Comparison of ENCODE assay signal across 8 cellular contexts in the genomic region with DNA sequence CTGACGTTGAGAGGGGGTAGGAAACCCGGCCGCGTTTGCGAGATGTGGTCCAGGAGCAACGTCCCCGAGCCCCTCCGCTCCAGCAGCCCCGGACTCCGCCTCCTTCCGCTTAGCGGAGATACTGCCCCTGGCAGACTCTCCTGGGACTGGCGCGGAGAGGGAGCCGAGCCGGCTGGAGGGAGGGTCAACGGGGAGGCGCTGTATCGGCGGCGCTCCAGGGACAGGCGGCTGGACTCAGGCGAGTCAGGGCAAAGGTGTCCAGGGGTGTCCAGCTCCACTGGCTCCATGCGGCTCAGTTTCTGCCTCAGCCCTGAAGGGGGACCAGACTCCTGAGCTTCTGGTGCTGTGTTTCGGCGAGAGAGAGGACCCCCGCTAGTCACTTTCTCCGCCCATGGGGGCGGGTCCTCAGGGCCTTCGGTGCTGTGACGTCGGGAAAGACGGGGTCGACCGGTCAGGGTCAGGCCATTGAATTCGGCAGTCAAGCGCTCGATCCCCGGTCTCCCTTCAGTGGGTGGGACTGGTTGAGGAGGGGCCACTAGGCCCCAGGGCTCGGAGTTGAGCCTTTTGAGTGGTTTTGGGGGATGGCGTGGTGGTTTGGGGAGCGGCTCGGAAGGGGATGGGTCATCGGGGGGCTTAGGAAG. TPM values are rescaled to one million over a fixed set of nuclear protein-coding genes. Genes with fewer than 3 reads are reported as not detected.
DNase-seq lines count a peak whose midpoint lies in the region; ATAC-seq and TF ChIP-seq lines count a peak whose summit lies in the region.

No MANE protein-coding gene starts in this region.

- H3K4me3 ChIP-seq in body of pancreas (peak overlapping the region; percentile 44 to 45), iPS-11a (ENCODE audit: low read depth, low read length) (peak overlapping the region; percentile 74)

- TF ChIP-seq EP300 in Ishikawa (IDR thresholded peaks at IDR 0.05; ENCODE audit: borderline replicate concordance) = peak; percentile 20; the same call in 1 of the 2 replicates

- TF ChIP-seq RAD21 in Ishikawa (IDR thresholded peaks at IDR 0.05; ENCODE audit: low read depth) = no peak

- intact Hi-C loops in body of pancreas (cut with DNase I) = no loop called here

- TF ChIP-seq CTCF in body of pancreas (IDR thresholded peaks at IDR 0.05) = peak in 5 of 7 experiments; percentile 7 to 23 (median 21)

- peak overlapping the region in 3 of 4 donors; percentile 48 to 62 (median 48) for H3K27ac ChIP-seq in body of pancreas

- WGBS in body of pancreas, 2 donors = 1 to 2% methylated on average over 20 to 37 of the region's 44 CpGs

- H3K27me3 ChIP-seq in body of pancreas = no peaks in the 10 kb centered on the region

- H3K36me3 ChIP-seq in body of pancreas (replicated peaks in 1 of 2; ENCODE audit: insufficient read depth in 1 of 2, low read depth in 2 of 2) = no peaks in the 10 kb centered on the region

- DNase-seq in COLO668 (lab: John Stamatoyannopoulos, UW; ENCODE audit: unreplicated experiment) (peak; percentile 69), SW 1271 (lab: John Stamatoyannopoulos, UW) (peak; percentile 43 to 69), body of pancreas (peak; percentile 67 to 80 (median 78)), retina (peak; percentile 96), GOT3 (lab: John Stamatoyannopoulos, UW) (no peak)

- peaks cover 60% of the 10 kb centered on the region for H3K4me1 ChIP-seq in body of pancreas

- no peaks in the 10 kb centered on the region for H3K9me3 ChIP-seq in body of pancreas

- peak; percentile 25 to 68 (median 53) for TF ChIP-seq POLR2A in body of pancreas (IDR thresholded peaks at IDR 0.05)

- ATAC-seq in body of pancreas (peak; percentile 28), HG02973 (IDR thresholded peaks at IDR 0.05; ENCODE audit: unreplicated experiment) (no peak)

TF ChIP-seq in Ishikawa, 13 proteins besides CTCF, POLR2A, EP300 and RAD21:
- TF ChIP-seq TCF12 (IDR thresholded peaks at IDR 0.05; ENCODE audit: low read depth) (0 out of 2 replicates have a peak, but pooled peaks have one; percentile 31), TEAD4 (IDR thresholded peaks at IDR 0.05) (no peak), TAF1 (IDR thresholded peaks at IDR 0.05; ENCODE audit: low read depth) (peak; percentile 50; the same call in 1 of the 2 replicates), NFIC (IDR thresholded peaks at IDR 0.05) (no peak), ZBTB7A (IDR thresholded peaks at IDR 0.05; ENCODE audit: low read depth) (no peak), MAX (IDR thresholded peaks at IDR 0.05) (peak; percentile 64), YY1 (IDR thresholded peaks at IDR 0.05; ENCODE audit: low read depth) (0 out of 2 replicates have a peak, but pooled peaks have one; percentile 19)

RNA-seq across cellular contexts. Expression of gene LIX1L, which starts 2.8 kb away (rescaled TPM):
- 10 to 100 TPM in 1 of 2 donors, 1 to 10 TPM in 1; 8.3 to 16.5 TPM for total RNA-seq in body of pancreas

RNA-seq across cellular contexts. Expression of gene ANKRD34A, which starts 3.8 kb away (rescaled TPM):
- total RNA-seq in body of pancreas = under 1 TPM in 1 of 2 donors, not detected in 1; 0.66 TPM

RNA-seq across cellular contexts. Expression of gene POLR3GL, which starts 3.9 kb away (rescaled TPM):
- total RNA-seq in body of pancreas = 1 to 10 TPM; 7.8 to 8.6 TPM

RNA-seq across cellular contexts. Expression of gene RBM8A, which starts 33.3 kb away (rescaled TPM):
- 10 to 100 TPM; 47.2 to 70.2 TPM for total RNA-seq in body of pancreas

RNA-seq across cellular contexts. Expression of gene TXNIP, which starts 35.8 kb away (rescaled TPM):
- total RNA-seq in body of pancreas = 100 to 1,000 TPM; 414 to 820 TPM
